In genomic region chr5:123511290-123511647, GRCh38 we compare ENCODE assay signal across 7 cellular contexts. TPM values are rescaled to one million over a fixed set of nuclear protein-coding genes. Genes with fewer than 3 reads are reported as not detected.
DNase-seq lines count a peak whose midpoint lies in the region; ATAC-seq, FAIRE-seq and TF ChIP-seq lines count a peak whose summit lies in the region.

No MANE protein-coding gene starts in this region.

- H3K4me3 ChIP-seq in testis, result peak overlapping the region; percentile 76 to 95

- H3K36me3 ChIP-seq in testis (ENCODE audit: low read depth, missing control alignments), result no peaks in the 10 kb centered on the region

- peak overlapping the region; percentile 82 to 96 for H3K27ac ChIP-seq in testis

- DNase-seq in HTR-8/SVneo (ENCODE audit: insufficient read length, low spot score), result peak; percentile 21
- peak; percentile 13 for DNase-seq in iPS-NIHi7 (ENCODE audit: extremely low spot score)
- no peak for DNase-seq in testis

- H3K27me3 Mint-ChIP-seq in activated naive CD8-positive, alpha-beta T cell, result peaks cover 8% of the 10 kb centered on the region

- peaks cover 41% of the 10 kb centered on the region for H3K4me1 Mint-ChIP-seq in activated naive CD8-positive, alpha-beta T cell (ENCODE audit: low read depth)

- no peaks in the 10 kb centered on the region for H3K9me3 ChIP-seq in testis

- peak overlapping the region; percentile 98 for H3K27ac Mint-ChIP-seq in activated naive CD8-positive, alpha-beta T cell

- 57 to 58% methylated on average over 3 of the region's 3 CpGs for WGBS in testis, 2 donors

- no peaks in the 10 kb centered on the region for H3K27me3 ChIP-seq in testis

- TF ChIP-seq POLR2A in testis (IDR thresholded peaks at IDR 0.05), result no peak

- peak overlapping the region; percentile 98 for H3K4me3 Mint-ChIP-seq in activated naive CD8-positive, alpha-beta T cell

- no peak for TF ChIP-seq CTCF in testis (IDR thresholded peaks at IDR 0.05)

- no peak for FAIRE-seq in HTR-8/SVneo (lab: Jason Lieb, UNC)

- no peaks in the 10 kb centered on the region for H3K9me3 Mint-ChIP-seq in activated naive CD8-positive, alpha-beta T cell (ENCODE audit: low read depth)

- H3K4me1 ChIP-seq in testis, result peaks cover 14% of the 10 kb centered on the region

- intact Hi-C loops in testis (cut with DNase I; ENCODE audit: low total_unique reads), result no loop called here

- no peak for ATAC-seq in GM18870 (IDR thresholded peaks at IDR 0.05; ENCODE audit: unreplicated experiment)
- no peak for ATAC-seq in HG02852 (IDR thresholded peaks at IDR 0.05; ENCODE audit: unreplicated experiment)
- no peak for ATAC-seq in HG02884 (IDR thresholded peaks at IDR 0.05; ENCODE audit: unreplicated experiment)

- H3K36me3 Mint-ChIP-seq in activated naive CD8-positive, alpha-beta T cell, result no peaks in the 10 kb centered on the region

RNA-seq across cellular contexts. Expression of gene CSNK1G3, which starts 0.7 kb away (rescaled TPM):
- total RNA-seq in testis, result 10 to 100 TPM; 32.1 to 53.1 TPM
- polyA plus RNA-seq in testis (ENCODE audit: insufficient read depth, low read depth, low replicate concordance), result 17.9 TPM
